Comparison of ENCODE assay signal across 8 cellular contexts in genomic region chr20:44388466-44389023, GRCh38. TPM values are rescaled to one million over a fixed set of nuclear protein-coding genes. Genes with fewer than 3 reads are reported as not detected.
DNase-seq lines count a peak whose midpoint lies in the region; ATAC-seq and TF ChIP-seq lines count a peak whose summit lies in the region.

No MANE protein-coding gene starts in this region.

- TF ChIP-seq CTCF in hepatocyte (IDR thresholded peaks at IDR 0.05; ENCODE audit: poor library complexity) (peak; percentile 72), gastrocnemius medialis (IDR thresholded peaks at IDR 0.05 in 4 of 5, conservative IDR thresholded peaks at IDR 0.05 in 1 of 5) (peak; percentile 58 to 74 (median 63))

- DNase-seq in ACHN (peak; percentile 76), GM19238 (ENCODE audit: insufficient read length, low spot score) (peak; percentile 60), NCI-H1092 (lab: John Stamatoyannopoulos, UW) (peak; percentile 16), T-helper 17 cell (peak; percentile 31 to 58 (median 41)), amniotic stem cell (lab: John Stamatoyannopoulos, UW) (peak; percentile 40), hepatocyte (ENCODE audit: low spot score) (peak; percentile 77), gastrocnemius medialis (peak; percentile 22 to 62)

- H2AFZ ChIP-seq in hepatocyte: no peak overlapping the region

- in situ Hi-C loops in ACHN (cut with HindIII; ENCODE audit: low pct_ligation_motif_present, low pct_unique_long_range_greater_than_20kb, low sequenced_read_pairs) (no loop called here), gastrocnemius medialis (cut with MboI; ENCODE audit: low sequenced_read_pairs in 4 of 4) (loop anchor here (5.0 to 25.0 kb wide), 8 partner anchors 74 to 346 kb away; no protein-coding TSS in a partner anchor)

- H3K9me3 ChIP-seq in T-helper 17 cell (ENCODE audit: control insufficient read depth, low read length, poor library complexity, severe bottlenecking) (no peaks in the 10 kb centered on the region), hepatocyte (ENCODE audit: low read depth) (no peaks in the 10 kb centered on the region), gastrocnemius medialis (no peaks in the 10 kb centered on the region)

- H3K27me3 Mint-ChIP-seq in T-helper 17 cell: peaks cover 28% of the 10 kb centered on the region

- intact Hi-C loops in gastrocnemius medialis (cut with DNase I; ENCODE audit: low total_unique reads): loop anchor here (5.0 to 10.0 kb wide), 5 partner anchors 79 to 349 kb away; no protein-coding TSS in a partner anchor

- 16% methylated on average over 29 of the region's 29 CpGs for WGBS in hepatocyte (ENCODE audit: low lambda C conversion rate, missing lambda C conversion rate)

- no peaks in the 10 kb centered on the region for H3K9me2 ChIP-seq in hepatocyte (replicated peaks; ENCODE audit: insufficient read depth)

- no peak overlapping the region for H3K27ac ChIP-seq in hepatocyte
- H3K27ac ChIP-seq in gastrocnemius medialis: no peak overlapping the region

- ATAC-seq in T-helper 17 cell (peak; percentile 88), gastrocnemius medialis (peak; percentile 54 to 73), HG03025 (IDR thresholded peaks at IDR 0.05; ENCODE audit: low FRiP score, unreplicated experiment) (no peak)

- H3K36me3 ChIP-seq in hepatocyte (replicated peaks; ENCODE audit: insufficient read depth, low read depth): no peaks in the 10 kb centered on the region
- H3K36me3 ChIP-seq in gastrocnemius medialis: no peaks in the 10 kb centered on the region

- H3K4me2 ChIP-seq in hepatocyte: peak overlapping the region; percentile 67

- H3K4me3 Mint-ChIP-seq in T-helper 17 cell: no peak overlapping the region

- H4K20me1 ChIP-seq in hepatocyte (ENCODE audit: insufficient read depth, poor library complexity, severe bottlenecking): no peaks in the 10 kb centered on the region

- TF ChIP-seq POLR2A in gastrocnemius medialis (IDR thresholded peaks at IDR 0.05): no peak

- peaks cover 62% of the 10 kb centered on the region for H3K79me2 ChIP-seq in hepatocyte

- H3K4me1 Mint-ChIP-seq in T-helper 17 cell: peaks cover 4% of the 10 kb centered on the region

- no peaks in the 10 kb centered on the region for H3K36me3 Mint-ChIP-seq in T-helper 17 cell (ENCODE audit: low read depth)

- peaks cover 7% of the 10 kb centered on the region for H3K4me1 ChIP-seq in hepatocyte (ENCODE audit: insufficient read depth)
- no peaks in the 10 kb centered on the region for H3K4me1 ChIP-seq in gastrocnemius medialis

- no peak overlapping the region for H3K27ac Mint-ChIP-seq in T-helper 17 cell

- H3K4me3 ChIP-seq in hepatocyte (no peak overlapping the region), gastrocnemius medialis (no peak overlapping the region)

- no peaks in the 10 kb centered on the region for H3K27me3 ChIP-seq in hepatocyte
- H3K27me3 ChIP-seq in gastrocnemius medialis: peaks cover 2 to 19% (median 12%) of the 10 kb centered on the region in 3 donors

RNA-seq across cellular contexts. Expression of gene HNF4A, which starts 33.0 kb away (rescaled TPM):
- total RNA-seq in T-helper 17 cell: not detected
- total RNA-seq in hepatocyte: 66.7 and 88.0 TPM in 2 replicates
- 27.9 and 38.2 TPM in 2 replicates for polyA plus RNA-seq in hepatocyte
- under 1 TPM in 3 of 4 donors, not detected in 1; 0.29 to 0.83 (median 0.51) TPM for total RNA-seq in gastrocnemius medialis

RNA-seq across cellular contexts. Expression of gene R3HDML, which starts 51.7 kb away (rescaled TPM):
- total RNA-seq in T-helper 17 cell: not detected
- total RNA-seq in hepatocyte: 0.23 TPM in 1 of 2 replicates, not detected in the other
- 0.21 TPM in 1 of 2 replicates, not detected in the other for polyA plus RNA-seq in hepatocyte
- not detected for total RNA-seq in gastrocnemius medialis

Comparison
In these comparisons a context has a peak if more than half of its experiments do, and no peak if none do; other contexts are left out.
1. DNase-seq: peak in every context shown above with its lines; median percentile 77 in hepatocyte; 76 in ACHN; 60 in GM19238; 42 in gastrocnemius medialis; 41 in T-helper 17 cell; 40 in amniotic stem cell; 16 in NCI-H1092.
2. RNA of gene HNF4A, which starts 33.0 kb away (total RNA-seq): 66.7 to 88.0 TPM in hepatocyte; 0.29 to 0.83 TPM in gastrocnemius medialis and not detected in T-helper 17 cell; every median in the first group is over 10 times any median in the second.